Comparison of ENCODE assay signal across 12 cellular contexts in genomic region chr16:87981376-87981775, GRCh38. TPM values are rescaled to one million over a fixed set of nuclear protein-coding genes. Genes with fewer than 3 reads are reported as not detected.
"Had no signal": no experiment of that assay in that cellular context is flagged by ENCODE, and none has a peak within 500 bp of the region (broad histone marks: within the 10 kb centered on the region; RNA-seq: fewer than 3 reads in every experiment).

No MANE protein-coding gene starts in this region.

RNA-seq across cellular contexts. Expression of gene CA5A, which starts 45.0 kb away (rescaled TPM):
- total RNA-seq: chondrocyte; epithelial cell of proximal tubule; fibroblast of villous mesenchyme; kidney; myocyte; omental fat pad; stomach; suprapubic skin; T-helper 2 cell treated with Interferon-gamma antibody and Interleukin-4, amounts not matched to agents 100 ng/mL and 5 ng/mL, for 36 hours; tibial nerve; urinary bladder had no signal
- polyA plus RNA-seq: small intestine, stomach, urinary bladder had no signal
